In the genomic region with DNA sequence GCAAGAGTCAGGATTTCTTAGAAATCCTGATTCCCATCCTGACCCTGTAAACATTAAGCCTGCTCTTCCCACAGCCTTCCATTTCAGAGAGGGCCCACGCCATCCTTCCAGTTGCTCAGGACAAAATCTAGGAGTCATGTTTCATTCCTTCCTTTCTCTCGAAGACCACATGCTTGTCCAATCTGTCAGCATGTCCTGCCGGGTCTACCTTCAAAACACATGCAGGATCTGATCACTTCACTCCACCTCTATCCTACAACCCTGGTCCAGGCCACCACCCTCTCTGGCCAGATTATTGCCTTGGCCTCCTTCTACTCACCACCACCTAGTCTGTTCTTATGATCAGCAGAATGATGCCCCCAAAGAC, we compare ENCODE assay signal across 28 cellular contexts.
"Had no signal": no experiment of that assay in that cellular context is flagged by ENCODE, and none has a peak within 500 bp of the region (broad histone marks: within the 10 kb centered on the region; RNA-seq: fewer than 3 reads in every experiment).

No MANE protein-coding gene starts in this region.

- H3K27ac Mint-ChIP-seq: activated naive CD8-positive, alpha-beta T cell; mesothelial cell of epicardium; naive B cell; nephron progenitor cell had no signal

- H3K4me1 ChIP-seq: pancreas had no signal

- H3K27ac ChIP-seq: coronary artery, dorsolateral prefrontal cortex, gastrocnemius medialis, pancreas, psoas muscle, tibial nerve had no signal

- FAIRE-seq: keratinocyte, pancreas had no signal

- H3K9me3 ChIP-seq: gastrocnemius medialis, pancreas, psoas muscle, tibial nerve had no signal

- H3K9me3 Mint-ChIP-seq: mesothelial cell of epicardium, nephron progenitor cell had no signal

- H3K27me3 ChIP-seq: dorsolateral prefrontal cortex, gastrocnemius medialis, pancreas, tibial nerve had no signal

- H3K4me3 ChIP-seq: coronary artery, dorsolateral prefrontal cortex, gastrocnemius medialis, pancreas, psoas muscle, smooth muscle cell, tibial nerve had no signal

- H3K36me3 Mint-ChIP-seq: mesothelial cell of epicardium, naive B cell had no signal

- H3K36me3 ChIP-seq: gastrocnemius medialis, pancreas, tibial nerve had no signal

- ATAC-seq: gastrocnemius medialis, left cardiac atrium, psoas muscle had no signal

- H3K4me2 ChIP-seq: smooth muscle cell had no signal

- DNase-seq: activated CD4-positive, alpha-beta T cell treated with anti-CD3 and anti-CD28 coated beads for 4 hours; activated CD4-positive, alpha-beta T cell treated with anti-CD3 and anti-CD28 coated beads, Interleukin-2, amount 50 U/mL, for 48 hours; activated CD8-positive, alpha-beta memory T cell treated with anti-CD3 and anti-CD28 coated beads for 24 hours; activated effector memory CD4-positive, alpha-beta T cell treated with Interleukin-2 at 50 U/mL for 16 hours; activated naive CD4-positive, alpha-beta T cell treated with Interleukin-2 at 50 U/mL for 16 hours; anterior cingulate cortex; cerebellar nuclear complex; effector memory CD4-positive, alpha-beta T cell; gastrocnemius medialis; head of caudate nucleus; hippocampal formation; left cardiac atrium; mammary epithelial cell; naive B cell; nephron progenitor cell; nucleus accumbens; pancreas; stimulated activated CD4-positive, alpha-beta T cell treated with anti-CD3 and anti-CD28 coated beads, Interleukin-15, amount 100 ng/mL, for 24 hours; stimulated activated CD4-positive, alpha-beta T cell treated with anti-CD3 and anti-CD28 coated beads, Interleukin-2, amount 100 ng/mL, for 24 hours; stimulated activated naive CD4-positive, alpha-beta T cell treated with Interleukin-2 at 50 U/mL for 16 hours had no signal

- H3K4me3 Mint-ChIP-seq: activated naive CD8-positive, alpha-beta T cell; mesothelial cell of epicardium; naive B cell; nephron progenitor cell had no signal
